ENCODE assay signal across 7 cellular contexts in genomic region chr11:121292503-121293275, GRCh38.
A peak's percentile ranks its signal among the peaks of the same experiment; 100 is the strongest.
DNase-seq lines count a peak whose midpoint lies in the region; ATAC-seq and TF ChIP-seq lines count a peak whose summit lies in the region.

SC5D (plus strand) TSS chr11:121292771; CDS start chr11:121303376, 10,605 bp downstream.

- no peak for TF ChIP-seq CTCF in astrocyte of the spinal cord (IDR thresholded peaks at IDR 0.05; ENCODE audit: low read depth, low read length)

- ATAC-seq in GM18508 (IDR thresholded peaks at IDR 0.05; ENCODE audit: insufficient read depth, unreplicated experiment): peak; percentile 82
- peak; percentile 92 for ATAC-seq in HG03025 (IDR thresholded peaks at IDR 0.05; ENCODE audit: low FRiP score, unreplicated experiment)

- H3K4me3 ChIP-seq in astrocyte of the spinal cord (ENCODE audit: low read depth, low read length): peak within 1 kb of the TSS; percentile 83

- in situ Hi-C loops in astrocyte of the spinal cord (cut with HindIII; ENCODE audit: low sequenced_read_pairs): no loop called here

- DNase-seq in NCI-H2081 (lab: John Stamatoyannopoulos, UW): peak; percentile 97 to 98
- peak; percentile 69 for DNase-seq in T1000 (lab: John Stamatoyannopoulos, UW)
- DNase-seq in astrocyte of the spinal cord (ENCODE audit: low read depth, low spot score): peak; percentile 95
- peak; percentile 88 to 91 for DNase-seq in hippocampal formation (lab: John Stamatoyannopoulos, UW)
- DNase-seq in retina: peak; percentile 95

Comparison
In these comparisons a context has a peak if more than half of its experiments do, and no peak if none do; other contexts are left out.
1. Peak in every context shown above with its lines: DNase-seq, ATAC-seq and H3K4me3 ChIP-seq.